ENCODE assay signal across 21 cellular contexts in the genomic region with DNA sequence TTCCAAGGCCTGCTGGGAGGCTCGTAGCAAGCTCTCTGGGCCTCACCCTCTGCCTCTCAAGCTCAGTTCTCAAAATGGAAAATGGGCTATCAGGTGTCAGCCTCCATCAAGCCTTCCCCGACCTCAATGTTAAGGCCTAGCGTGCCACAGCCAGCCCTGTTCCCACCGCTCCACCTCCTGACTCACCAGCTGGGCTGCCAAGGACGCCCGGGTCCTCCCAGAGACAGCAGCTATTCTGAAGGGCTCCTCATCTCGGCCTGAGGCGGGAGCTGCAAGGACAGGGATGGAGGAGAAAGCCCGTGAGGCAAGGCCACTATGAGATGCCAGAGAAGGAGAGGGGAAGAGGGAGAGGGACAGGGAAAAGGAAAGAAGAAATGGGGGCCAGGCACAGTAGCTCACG. TPM values are rescaled to one million over a fixed set of nuclear protein-coding genes. Genes with fewer than 3 reads are reported as not detected.
DNase-seq lines count a peak whose midpoint lies in the region; FAIRE-seq and TF ChIP-seq lines count a peak whose summit lies in the region.
"Had no signal": no experiment of that assay in that cellular context is flagged by ENCODE, and none has a peak within 500 bp of the region (broad histone marks: within the 10 kb centered on the region; RNA-seq: fewer than 3 reads in every experiment).

No MANE protein-coding gene starts in this region.

- TF ChIP-seq CTCF in sigmoid colon (IDR thresholded peaks at IDR 0.05), result no peak
- no peak for TF ChIP-seq CTCF in ovary (IDR thresholded peaks at IDR 0.05)

- no peaks in the 10 kb centered on the region for H3K9me3 Mint-ChIP-seq in immature natural killer cell
- H3K9me3 Mint-ChIP-seq: activated naive CD8-positive, alpha-beta T cell treated with anti-CD3 and anti-CD28 coated beads, Interleukin-2, amount 10 ng/mL, durations not matched to agents 7 days and 5 days had no signal

- intact Hi-C loops in sigmoid colon (cut with DNase I), result no loop called here
- intact Hi-C loops in ovary (cut with DNase I), result no loop called here

- H3K4me3 Mint-ChIP-seq in immature natural killer cell, result peak overlapping the region in 2 of 5 donors; percentile 30 to 52
- H3K4me3 Mint-ChIP-seq: activated naive CD8-positive, alpha-beta T cell treated with anti-CD3 and anti-CD28 coated beads, Interleukin-2, amount 10 ng/mL, durations not matched to agents 7 days and 5 days had no signal

- peak overlapping the region; percentile 83 to 100 (median 94) for H3K27ac Mint-ChIP-seq in immature natural killer cell

- H3K27ac ChIP-seq in sigmoid colon (peak overlapping the region in 1 of 4 donors; percentile 12), ovary (peak overlapping the region in 1 of 2 donors; percentile 41)
- H3K27ac ChIP-seq: BLaER1, PC-9 had no signal

- peaks cover 79 to 95% of the 10 kb centered on the region in 2 donors for H3K4me1 Mint-ChIP-seq in immature natural killer cell

- no peak for FAIRE-seq in GM19239 (lab: Jason Lieb, UNC)

- TF ChIP-seq POLR2A in sigmoid colon (IDR thresholded peaks at IDR 0.05) (no peak), ovary (IDR thresholded peaks at IDR 0.05) (no peak)

- H3K4me1 ChIP-seq in sigmoid colon, result peaks cover 0 to 42% (median 32%) of the 10 kb centered on the region in 4 donors
- H3K4me1 ChIP-seq in ovary (ENCODE audit: insufficient read depth), result no peaks in the 10 kb centered on the region

- H3K36me3 Mint-ChIP-seq in immature natural killer cell, result peaks cover 9 to 27% (median 21%) of the 10 kb centered on the region in 3 donors

- H3K9me3 ChIP-seq in sigmoid colon, result no peaks in the 10 kb centered on the region
- H3K9me3 ChIP-seq in ovary, result no peaks in the 10 kb centered on the region
- H3K9me3 ChIP-seq: BLaER1, thyroid gland had no signal

- H3K36me3 ChIP-seq in sigmoid colon, result no peaks in the 10 kb centered on the region
- no peaks in the 10 kb centered on the region for H3K36me3 ChIP-seq in ovary
- H3K36me3 ChIP-seq: thyroid gland had no signal

- WGBS in sigmoid colon, 2 donors, result 87 to 93% methylated on average over 10 of the region's 10 CpGs
- WGBS in ovary, 3 donors, result 52 to 78% (median 71%) methylated on average over 10 of the region's 10 CpGs

- H3K27me3 Mint-ChIP-seq in immature natural killer cell (ENCODE audit: low read depth in 3 of 3), result peaks cover 6 to 11% (median 9%) of the 10 kb centered on the region in 3 donors
- H3K27me3 Mint-ChIP-seq: activated naive CD8-positive, alpha-beta T cell treated with anti-CD3 and anti-CD28 coated beads, Interleukin-2, amount 10 ng/mL, durations not matched to agents 7 days and 5 days had no signal

- no peak for TF ChIP-seq EP300 in sigmoid colon (IDR thresholded peaks at IDR 0.05)
- no peak for TF ChIP-seq EP300 in ovary (IDR thresholded peaks at IDR 0.05)

- peak; percentile 11 for DNase-seq in NCI-H2171 treated with DMSO at 0.1 percent for 48 hours (lab: John Stamatoyannopoulos, UW)
- no peak for DNase-seq in NCI-H2171 (lab: John Stamatoyannopoulos, UW)
- DNase-seq in NCI-H187 treated with DMSO at 0.1 percent for 48 hours (lab: John Stamatoyannopoulos, UW), result peak; percentile 31
- DNase-seq in immature natural killer cell, result no peak
- DNase-seq in sigmoid colon, result peak; percentile 67
- no peak for DNase-seq in ovary
- DNase-seq in HT-29 (ENCODE audit: low spot score), result no peak
- DNase-seq in GM19239 (ENCODE audit: insufficient read length, low spot score), result no peak
- DNase-seq: 8988T; activated CD4-positive, alpha-beta T cell treated with anti-CD3 and anti-CD28 coated beads for 4 hours; activated naive CD8-positive, alpha-beta T cell treated with anti-CD3 and anti-CD28 coated beads, Interleukin-2, amount 10 ng/mL, durations not matched to agents 7 days and 5 days; activated T-cell treated with anti-CD3 and anti-CD28 coated beads, Interleukin-2, amount 50 U/mL, for 1 hour; DMS53; effector memory CD4-positive, alpha-beta T cell; midbrain; NCI-H2081 treated with DMSO at 0.1 percent for 48 hours; NCI-H774; PC-9; stimulated activated CD4-positive, alpha-beta T cell treated with anti-CD3 and anti-CD28 coated beads, Interleukin-4, amount 100 ng/mL, for 24 hours; thyroid gland had no signal

- H3K4me3 ChIP-seq in sigmoid colon, result no peak overlapping the region
- no peak overlapping the region for H3K4me3 ChIP-seq in ovary
- H3K4me3 ChIP-seq: BLaER1, PC-9, thyroid gland had no signal

- H3K27me3 ChIP-seq in sigmoid colon (no peaks in the 10 kb centered on the region), ovary (no peaks in the 10 kb centered on the region)
- H3K27me3 ChIP-seq: BLaER1, thyroid gland had no signal

RNA-seq across cellular contexts. Expression of a gene that starts 19.9 kb away (rescaled TPM):
- polyA plus RNA-seq in immature natural killer cell (10 to 100 TPM in 2 of 3 donors, 1 to 10 TPM in 1; 4.7 to 34.6 (median 16.4) TPM), sigmoid colon (10 to 100 TPM; 31.9 to 81.7 (median 34.2) TPM), ovary (10 to 100 TPM; 39.0 to 75.5 TPM)
- total RNA-seq in sigmoid colon (100 to 1,000 TPM in 1 of 4 donors, 10 to 100 TPM in 3; 56.5 to 135 (median 70.0) TPM), ovary (100 to 1,000 TPM in 1 of 7 donors, 10 to 100 TPM in 6; 62.1 to 162 (median 81.9) TPM)
- total RNA-seq in HT-29 (2014; rRNA removed; shearing (Covaris generic)), result 109 and 161 TPM in 2 replicates

RNA-seq across cellular contexts. Expression of a gene that starts 58.1 kb away (rescaled TPM):
- polyA plus RNA-seq in immature natural killer cell, result not detected
- total RNA-seq in sigmoid colon, result 10 to 100 TPM; 48.9 to 75.1 (median 62.1) TPM
- 10 to 100 TPM in 1 of 3 donors, 1 to 10 TPM in 2; 1.8 to 14.7 (median 4.8) TPM for polyA plus RNA-seq in sigmoid colon
- total RNA-seq in ovary, result 10 to 100 TPM in 6 of 7 donors, 1 to 10 TPM in 1; 8.3 to 28.8 (median 11.4) TPM
- polyA plus RNA-seq in ovary, result 10 to 100 TPM; 17.6 to 44.0 TPM
- 0.29 and 0.79 TPM in 2 replicates for total RNA-seq in HT-29 (2014; rRNA removed; shearing (Covaris generic))

Comparison
In these comparisons a context has a peak if more than half of its experiments do, and no peak if none do; other contexts are left out.
1. DNase-seq: peak in NCI-H2171 treated with DMSO at 0.1 percent for 48 hours (single experiment), NCI-H187 treated with DMSO at 0.1 percent for 48 hours (single experiment) and sigmoid colon (single experiment); none in NCI-H2171 (single experiment), immature natural killer cell (0 of 3), ovary (0 of 5), HT-29 (single experiment) and GM19239 (single experiment).